Comparison of ENCODE assay signal across 38 cellular contexts in genomic region chr19:3842948-3843347, GRCh38. TPM values are rescaled to one million over a fixed set of nuclear protein-coding genes. Genes with fewer than 3 reads are reported as not detected.
"Had no signal": no experiment of that assay in that cellular context is flagged by ENCODE, and none has a peak within 500 bp of the region (broad histone marks: within the 10 kb centered on the region; RNA-seq: fewer than 3 reads in every experiment).

No MANE protein-coding gene starts in this region.

- H3K36me3 ChIP-seq: adrenal gland, esophagus muscularis mucosa, gastrocnemius medialis, heart left ventricle, WERI-Rb-1 had no signal

- FAIRE-seq: colon had no signal

- H3K27ac ChIP-seq: adrenal gland, body of pancreas, esophagus muscularis mucosa, foreskin keratinocyte, gastrocnemius medialis, heart left ventricle, WERI-Rb-1 had no signal

- H3K27ac Mint-ChIP-seq: activated B cell treated with CpG ODN at 0.5 μM for 24 hours; activated CD4-positive, alpha-beta memory T cell treated with anti-CD3 and anti-CD28 coated beads for 36 hours; activated CD4-positive, alpha-beta T cell treated with anti-CD3 and anti-CD28 coated beads, Interleukin-2, amount 10 ng/mL, durations not matched to agents 24 days and 14 days; activated CD8-positive, alpha-beta memory T cell treated with anti-CD3 and anti-CD28 coated beads, Interleukin-2, amount 10 ng/mL, durations not matched to agents 7 days and 5 days; activated CD8-positive, alpha-beta T cell treated with anti-CD3 and anti-CD28 coated beads, Interleukin-2, amount 10 ng/mL, durations not matched to agents 7 days and 5 days; activated naive CD4-positive, alpha-beta T cell treated with anti-CD3 and anti-CD28 coated beads for 36 hours; activated naive CD4-positive, alpha-beta T cell treated with anti-CD3 and anti-CD28 coated beads, Interleukin-2, amount 50 U/mL, for 24 hours; activated naive CD8-positive, alpha-beta T cell treated with anti-CD3 and anti-CD28 coated beads for 36 hours; activated naive CD8-positive, alpha-beta T cell treated with anti-CD3 and anti-CD28 coated beads, Interleukin-2, amount 50 U/mL, for 24 hours; activated T-helper 1 cell treated with anti-CD3 and anti-CD28 coated beads, Interleukin-12 subunit alpha, Interleukin-12 subunit beta, Interleukin-2, Interleukin-4 antibody, amounts not matched to agents 30 ng/mL and 10 ng/mL and 1 ng/mL, durations not matched to agents 14 hours and 24 hours and 36 hours; activated T-helper 2 cell treated with anti-CD3 and anti-CD28 coated beads, Interferon-gamma antibody, Interleukin-2, Interleukin-4, amounts not matched to agents 10 μg/mL and 5 μg/mL and 100 μg/mL, durations not matched to agents 14 hours and 24 hours and 36 hours; effector memory CD8-positive, alpha-beta T cell; T-helper 1 cell treated with Interleukin-12 subunit alpha and Interleukin-12 subunit beta and Interleukin-4 antibody, amounts not matched to agents 30 μg/mL and 1 μg/mL, for 36 hours; T-helper 2 cell treated with Interferon-gamma antibody and Interleukin-4, amounts not matched to agents 5 μg/mL and 100 μg/mL, for 36 hours had no signal

- H3K27me3 ChIP-seq: adrenal gland, body of pancreas, heart left ventricle had no signal

- ATAC-seq: activated CD4-positive, CD25-positive, alpha-beta regulatory T cell treated with anti-CD3 and anti-CD28 coated beads, Interleukin-2, amount 50 U/mL, for 24 hours; activated CD8-positive, alpha-beta memory T cell treated with anti-CD3 and anti-CD28 coated beads, Interleukin-2, amount 10 ng/mL, durations not matched to agents 7 days and 5 days; activated CD8-positive, alpha-beta T cell treated with anti-CD3 and anti-CD28 coated beads, Interleukin-2, amount 10 ng/mL, durations not matched to agents 7 days and 5 days; activated naive CD8-positive, alpha-beta T cell treated with anti-CD3 and anti-CD28 coated beads, Interleukin-2, amount 50 U/mL, for 24 hours; body of pancreas; effector memory CD8-positive, alpha-beta T cell; foreskin keratinocyte; gastrocnemius medialis; heart left ventricle had no signal

- H3K36me3 Mint-ChIP-seq: activated CD4-positive, alpha-beta memory T cell treated with anti-CD3 and anti-CD28 coated beads for 36 hours; activated CD8-positive, alpha-beta memory T cell treated with anti-CD3 and anti-CD28 coated beads, Interleukin-2, amount 10 ng/mL, durations not matched to agents 7 days and 5 days; activated naive CD4-positive, alpha-beta T cell treated with anti-CD3 and anti-CD28 coated beads, Interleukin-2, amount 50 U/mL, for 24 hours; activated naive CD8-positive, alpha-beta T cell treated with anti-CD3 and anti-CD28 coated beads for 36 hours had no signal

- H3K4me3 ChIP-seq: adrenal gland, body of pancreas, esophagus muscularis mucosa, gastrocnemius medialis, heart left ventricle had no signal

- H3K4me1 Mint-ChIP-seq: activated B cell treated with CpG ODN at 0.5 μM for 24 hours; activated CD4-positive, alpha-beta T cell treated with anti-CD3 and anti-CD28 coated beads, Interleukin-2, amount 10 ng/mL, durations not matched to agents 24 days and 14 days; activated CD8-positive, alpha-beta memory T cell treated with anti-CD3 and anti-CD28 coated beads, Interleukin-2, amount 10 ng/mL, durations not matched to agents 7 days and 5 days; activated naive CD4-positive, alpha-beta T cell treated with anti-CD3 and anti-CD28 coated beads, Interleukin-2, amount 50 U/mL, for 24 hours; activated naive CD8-positive, alpha-beta T cell treated with anti-CD3 and anti-CD28 coated beads for 36 hours; activated naive CD8-positive, alpha-beta T cell treated with anti-CD3 and anti-CD28 coated beads, Interleukin-2, amount 50 U/mL, for 24 hours had no signal

- H3K4me3 Mint-ChIP-seq: activated B cell treated with CpG ODN at 0.5 μM for 24 hours; activated CD4-positive, alpha-beta memory T cell treated with anti-CD3 and anti-CD28 coated beads for 36 hours; activated CD4-positive, alpha-beta T cell treated with anti-CD3 and anti-CD28 coated beads, Interleukin-2, amount 10 ng/mL, durations not matched to agents 24 days and 14 days; activated CD8-positive, alpha-beta memory T cell treated with anti-CD3 and anti-CD28 coated beads, Interleukin-2, amount 10 ng/mL, durations not matched to agents 7 days and 5 days; activated CD8-positive, alpha-beta T cell treated with anti-CD3 and anti-CD28 coated beads, Interleukin-2, amount 10 ng/mL, durations not matched to agents 7 days and 5 days; activated naive CD4-positive, alpha-beta T cell treated with anti-CD3 and anti-CD28 coated beads for 36 hours; activated naive CD4-positive, alpha-beta T cell treated with anti-CD3 and anti-CD28 coated beads, Interleukin-2, amount 50 U/mL, for 24 hours; activated naive CD8-positive, alpha-beta T cell treated with anti-CD3 and anti-CD28 coated beads for 36 hours; activated naive CD8-positive, alpha-beta T cell treated with anti-CD3 and anti-CD28 coated beads, Interleukin-2, amount 50 U/mL, for 24 hours; activated T-helper 1 cell treated with anti-CD3 and anti-CD28 coated beads, Interleukin-12 subunit alpha, Interleukin-12 subunit beta, Interleukin-2, Interleukin-4 antibody, amounts not matched to agents 30 ng/mL and 10 ng/mL and 1 ng/mL, durations not matched to agents 14 hours and 24 hours and 36 hours; effector memory CD8-positive, alpha-beta T cell; T-helper 1 cell treated with Interleukin-12 subunit alpha and Interleukin-12 subunit beta and Interleukin-4 antibody, amounts not matched to agents 30 μg/mL and 1 μg/mL, for 36 hours; T-helper 2 cell treated with Interferon-gamma antibody and Interleukin-4, amounts not matched to agents 5 μg/mL and 100 μg/mL, for 36 hours had no signal

- H3K4me1 ChIP-seq: adrenal gland, body of pancreas, esophagus muscularis mucosa, foreskin keratinocyte, gastrocnemius medialis, heart left ventricle had no signal

- H3K9me3 ChIP-seq: adrenal gland, body of pancreas, esophagus muscularis mucosa, gastrocnemius medialis, heart left ventricle had no signal

- DNase-seq: activated B cell treated with CpG ODN at 0.5 μM for 24 hours; activated CD4-positive, alpha-beta memory T cell treated with anti-CD3 and anti-CD28 coated beads for 36 hours; activated CD4-positive, alpha-beta T cell treated with anti-CD3 and anti-CD28 coated beads, Interleukin-2, amount 10 ng/mL, durations not matched to agents 24 days and 14 days; activated CD8-positive, alpha-beta memory T cell treated with anti-CD3 and anti-CD28 coated beads, Interleukin-2, amount 10 ng/mL, durations not matched to agents 7 days and 5 days; activated CD8-positive, alpha-beta memory T cell treated with anti-CD3 and anti-CD28 coated beads, Interleukin-2, amount 50 U/mL, for 4 hours; activated CD8-positive, alpha-beta T cell treated with anti-CD3 and anti-CD28 coated beads, Interleukin-2, amount 10 ng/mL, durations not matched to agents 7 days and 5 days; activated effector memory CD4-positive, alpha-beta T cell treated with anti-CD3 and anti-CD28 coated beads, Interleukin-2, amount 50 U/mL, for 16 hours; activated naive CD4-positive, alpha-beta T cell treated with anti-CD3 and anti-CD28 coated beads for 36 hours; activated naive CD8-positive, alpha-beta T cell treated with anti-CD3 and anti-CD28 coated beads for 36 hours; activated naive CD8-positive, alpha-beta T cell treated with anti-CD3 and anti-CD28 coated beads, Interleukin-2, amount 50 U/mL, for 24 hours; activated T-cell treated with anti-CD3 and anti-CD28 coated beads, Interleukin-2, amount 50 U/mL, for 1 hour; activated T-cell treated with anti-CD3 and anti-CD28 coated beads, Interleukin-2, amount 50 U/mL, for 48 hours; adrenal gland; amygdala; aorta; body of pancreas; caudate nucleus; cortex of kidney; dermis blood vessel endothelial cell; effector CD4-positive, alpha-beta T cell; effector memory CD8-positive, alpha-beta T cell; erythroblast; foreskin keratinocyte; gastrocnemius medialis; glutamatergic neuron; heart left ventricle; T1000; WERI-Rb-1 had no signal

- H3K27me3 Mint-ChIP-seq: activated B cell treated with CpG ODN at 0.5 μM for 24 hours; activated CD4-positive, alpha-beta memory T cell treated with anti-CD3 and anti-CD28 coated beads for 36 hours; activated CD4-positive, alpha-beta T cell treated with anti-CD3 and anti-CD28 coated beads, Interleukin-2, amount 10 ng/mL, durations not matched to agents 24 days and 14 days; activated CD8-positive, alpha-beta memory T cell treated with anti-CD3 and anti-CD28 coated beads, Interleukin-2, amount 10 ng/mL, durations not matched to agents 7 days and 5 days; activated naive CD4-positive, alpha-beta T cell treated with anti-CD3 and anti-CD28 coated beads, Interleukin-2, amount 50 U/mL, for 24 hours; activated naive CD8-positive, alpha-beta T cell treated with anti-CD3 and anti-CD28 coated beads for 36 hours had no signal

RNA-seq across cellular contexts. Expression of gene ZFR2, which starts 25.9 kb away (rescaled TPM):
- total RNA-seq: activated CD4-positive, alpha-beta T cell treated with anti-CD3 and anti-CD28 coated beads, Interleukin-2, amount 10 ng/mL, durations not matched to agents 24 days and 14 days; aorta; body of pancreas; chondrocyte; foreskin keratinocyte; gastrocnemius medialis had no signal
- polyA plus RNA-seq: aorta had no signal

RNA-seq across cellular contexts. Expression of gene ATCAY, which starts 37.5 kb away (rescaled TPM):
- total RNA-seq: activated B cell treated with CpG ODN at 0.5 μM for 24 hours; activated CD4-positive, alpha-beta memory T cell treated with anti-CD3 and anti-CD28 coated beads for 36 hours; activated CD4-positive, alpha-beta T cell treated with anti-CD3 and anti-CD28 coated beads, Interleukin-2, amount 10 ng/mL, durations not matched to agents 24 days and 14 days; activated CD8-positive, alpha-beta memory T cell treated with anti-CD3 and anti-CD28 coated beads for 36 hours; activated CD8-positive, alpha-beta memory T cell treated with anti-CD3 and anti-CD28 coated beads, Interleukin-2, amount 10 ng/mL, durations not matched to agents 7 days and 5 days; activated CD8-positive, alpha-beta T cell treated with anti-CD3 and anti-CD28 coated beads, Interleukin-2, amount 10 ng/mL, durations not matched to agents 7 days and 5 days; activated naive CD8-positive, alpha-beta T cell treated with anti-CD3 and anti-CD28 coated beads for 36 hours; activated T-helper 1 cell treated with anti-CD3 and anti-CD28 coated beads, Interleukin-12 subunit alpha, Interleukin-12 subunit beta, Interleukin-2, Interleukin-4 antibody, amounts not matched to agents 30 ng/mL and 10 ng/mL and 1 ng/mL, durations not matched to agents 14 hours and 24 hours and 36 hours; activated T-helper 2 cell treated with anti-CD3 and anti-CD28 coated beads, Interferon-gamma antibody, Interleukin-2, Interleukin-4, amounts not matched to agents 10 μg/mL and 5 μg/mL and 100 μg/mL, durations not matched to agents 14 hours and 24 hours and 36 hours; aorta; chondrocyte; dermis blood vessel endothelial cell; foreskin keratinocyte; gastrocnemius medialis; heart left ventricle had no signal
- polyA plus RNA-seq: aorta, foreskin keratinocyte, heart left ventricle had no signal

RNA-seq across cellular contexts. Expression of gene MATK, which starts 56.8 kb away (rescaled TPM):
- total RNA-seq: chondrocyte, foreskin keratinocyte had no signal
- polyA plus RNA-seq: foreskin keratinocyte had no signal
